In the genomic region with DNA sequence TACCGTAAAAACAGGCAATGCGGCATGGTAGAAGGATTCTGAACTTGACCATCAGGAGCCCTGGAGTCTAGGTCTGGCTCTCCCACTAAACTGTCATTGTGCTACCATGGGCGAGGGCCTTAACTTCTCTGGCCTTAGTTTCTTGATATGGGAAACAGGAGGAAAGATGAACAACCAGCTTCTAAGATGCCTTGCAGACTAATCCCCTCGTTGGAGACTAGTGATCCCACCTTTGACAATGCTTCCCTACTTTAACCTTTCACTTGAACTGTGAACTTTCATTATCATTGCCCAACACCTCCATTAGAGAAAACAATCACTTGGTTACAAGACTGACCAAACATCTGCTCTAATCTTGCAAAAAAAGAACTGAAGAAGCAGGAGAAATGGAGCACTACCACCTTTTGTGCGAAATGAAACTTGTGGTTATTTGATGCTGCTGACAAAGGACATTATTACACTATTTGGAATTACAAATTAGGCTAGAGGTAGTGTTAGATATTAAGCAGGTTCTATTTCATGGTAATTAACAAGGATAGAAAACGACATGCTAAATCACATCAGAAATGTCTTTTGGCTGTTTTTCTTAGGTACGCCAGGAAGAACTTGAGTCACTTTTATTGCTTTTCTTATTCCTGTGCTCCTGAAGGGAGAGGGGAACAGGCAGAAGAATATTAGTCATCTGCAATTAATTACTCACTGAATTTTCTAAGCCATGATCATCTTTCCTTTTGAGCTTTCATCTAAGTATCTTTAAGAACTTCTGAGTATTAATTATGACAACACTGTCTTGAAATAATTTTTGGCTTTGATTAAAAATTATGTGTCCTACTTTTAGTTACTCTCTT, we compare ENCODE assay signal across 8 cellular contexts. TPM values are rescaled to one million over a fixed set of nuclear protein-coding genes. Genes with fewer than 3 reads are reported as not detected.
DNase-seq lines count a peak whose midpoint lies in the region; TF ChIP-seq lines count a peak whose summit lies in the region.

No MANE protein-coding gene starts in this region.

- peaks cover 61% of the 10 kb centered on the region for H3K4me1 Mint-ChIP-seq in activated naive CD4-positive, alpha-beta T cell treated with anti-CD3 and anti-CD28 coated beads, Interleukin-2, amount 10 ng/mL, durations not matched to agents 7 days and 5 days

- no peak for DNase-seq in activated naive CD4-positive, alpha-beta T cell treated with anti-CD3 and anti-CD28 coated beads, Interleukin-2, amount 10 ng/mL, durations not matched to agents 7 days and 5 days
- no peak for DNase-seq in activated naive CD4-positive, alpha-beta T cell (lab: John Stamatoyannopoulos, UW)
- DNase-seq in SK-N-SH (no peak), fibroblast of pulmonary artery (ENCODE audit: low read depth) (peak; percentile 42), tibial nerve (ENCODE audit: low spot score in 2 of 2) (no peak), UCSD-AML1 (lab: John Stamatoyannopoulos, UW; ENCODE audit: unreplicated experiment) (no peak), T1000 (lab: John Stamatoyannopoulos, UW) (no peak)
- no peak for DNase-seq in activated CD4-positive, alpha-beta T cell treated with anti-CD3 and anti-CD28 coated beads for 1 hour

- H3K9me3 Mint-ChIP-seq in activated naive CD4-positive, alpha-beta T cell treated with anti-CD3 and anti-CD28 coated beads, Interleukin-2, amount 10 ng/mL, durations not matched to agents 7 days and 5 days, result no peaks in the 10 kb centered on the region

- H2AFZ ChIP-seq in SK-N-SH (ENCODE audit: low read depth), result 0 out of 2 replicates have a peak overlapping the region, but pooled peaks have one; percentile 52

- TF ChIP-seq CTCF in SK-N-SH (IDR thresholded peaks at IDR 0.05) (no peak), fibroblast of pulmonary artery (IDR thresholded peaks at IDR 0.05; ENCODE audit: low read length, missing control alignments) (no peak), tibial nerve (IDR thresholded peaks at IDR 0.05) (no peak)

- H3K9me3 ChIP-seq in SK-N-SH (no peaks in the 10 kb centered on the region), tibial nerve (no peaks in the 10 kb centered on the region)

- peak overlapping the region; percentile 55 for H3K4me3 Mint-ChIP-seq in activated naive CD4-positive, alpha-beta T cell treated with anti-CD3 and anti-CD28 coated beads, Interleukin-2, amount 10 ng/mL, durations not matched to agents 7 days and 5 days

- H3K27me3 Mint-ChIP-seq in activated naive CD4-positive, alpha-beta T cell treated with anti-CD3 and anti-CD28 coated beads, Interleukin-2, amount 10 ng/mL, durations not matched to agents 7 days and 5 days, result no peaks in the 10 kb centered on the region

- no peak for TF ChIP-seq RAD21 in SK-N-SH (IDR thresholded peaks at IDR 0.05; ENCODE audit: low read length)

- peaks cover 69% of the 10 kb centered on the region for H3F3A ChIP-seq in SK-N-SH (replicated peaks; ENCODE audit: insufficient read depth)

- peak overlapping the region; percentile 54 for H3K9ac ChIP-seq in SK-N-SH

- H3K4me1 ChIP-seq in SK-N-SH (ENCODE audit: control insufficient read depth in 1 of 2, insufficient read depth in 2 of 2, low read depth in 1 of 2, low read length in 1 of 2), result peaks cover 0 to 66% of the 10 kb centered on the region in 2 experiments; a peak in 3 of 4 replicates
- peaks cover 0 to 52% (median 14%) of the 10 kb centered on the region in 4 donors for H3K4me1 ChIP-seq in tibial nerve

- TF ChIP-seq EP300 in SK-N-SH (IDR thresholded peaks at IDR 0.05; ENCODE audit: borderline replicate concordance in 1 of 2, low read depth in 1 of 2, low read length in 1 of 2) (peak in 1 of 2 experiments; percentile 29; a peak in 2 of 4 replicates), tibial nerve (IDR thresholded peaks at IDR 0.05) (no peak)

- no peaks in the 10 kb centered on the region for H3K79me2 ChIP-seq in SK-N-SH (ENCODE audit: insufficient read depth)

- H3K4me2 ChIP-seq in SK-N-SH, result peak overlapping the region; percentile 67

- peak overlapping the region; percentile 78 to 96 for H3K27ac ChIP-seq in SK-N-SH (ENCODE audit: low read depth in 2 of 2, low read length in 1 of 2)
- peak overlapping the region in 3 of 4 donors; percentile 8 to 70 (median 40) for H3K27ac ChIP-seq in tibial nerve

- peaks cover 1% of the 10 kb centered on the region for H3K36me3 Mint-ChIP-seq in activated naive CD4-positive, alpha-beta T cell treated with anti-CD3 and anti-CD28 coated beads, Interleukin-2, amount 10 ng/mL, durations not matched to agents 7 days and 5 days

- no peaks in the 10 kb centered on the region for H4K20me1 ChIP-seq in SK-N-SH (ENCODE audit: insufficient read depth)

- peak overlapping the region; percentile 93 for H3K27ac Mint-ChIP-seq in activated naive CD4-positive, alpha-beta T cell treated with anti-CD3 and anti-CD28 coated beads, Interleukin-2, amount 10 ng/mL, durations not matched to agents 7 days and 5 days

- TF ChIP-seq POLR2A in tibial nerve (IDR thresholded peaks at IDR 0.05), result no peak

- POLR2A ChIA-PET in SK-N-SH (lab: Yijun Ruan, JAX), result no interaction called here

- H3K36me3 ChIP-seq in SK-N-SH (replicated peaks in 1 of 2; ENCODE audit: control insufficient read depth in 1 of 2, insufficient read depth in 2 of 2, low read length in 1 of 2) (no peaks in the 10 kb centered on the region), tibial nerve (no peaks in the 10 kb centered on the region)

- H3K27me3 ChIP-seq in SK-N-SH (ENCODE audit: insufficient read depth) (no peaks in the 10 kb centered on the region), tibial nerve (no peaks in the 10 kb centered on the region)

- CTCF ChIA-PET in activated naive CD4-positive, alpha-beta T cell treated with anti-CD3 and anti-CD28 coated beads, Interleukin-2, amount 10 ng/mL, durations not matched to agents 7 days and 5 days (lab: Charles Lee), result interaction anchor here (1.2 to 2.8 kb wide), 8 partner anchors 10 to 272 kb away, joined by 3 to 12 read pairs (median 6); no protein-coding TSS in a partner anchor
- CTCF ChIA-PET in SK-N-SH (lab: Yijun Ruan, JAX), result interaction anchor here (1.1 to 1.6 kb wide), 3 partner anchors 16 to 151 kb away, joined by 3 to 12 read pairs (median 4); no protein-coding TSS in a partner anchor

- H3K4me3 ChIP-seq in SK-N-SH (ENCODE audit: low read depth in 2 of 2, low read length in 1 of 2) (peak overlapping the region in 1 of 2 experiments; percentile 15; a peak in 3 of 4 replicates), fibroblast of pulmonary artery (replicated peaks; ENCODE audit: low read depth, low read length) (no peak overlapping the region), tibial nerve (no peak overlapping the region)

- H3K9me2 ChIP-seq in SK-N-SH, result no peaks in the 10 kb centered on the region

- 42% methylated on average over 7 of the region's 7 CpGs for WGBS in SK-N-SH (ENCODE audit: low lambda C conversion rate)
- WGBS in tibial nerve, 2 donors, result 74 to 78% methylated on average over 7 of the region's 7 CpGs

TF ChIP-seq in SK-N-SH, 30 proteins besides CTCF, POLR2A, EP300 and RAD21 (continues in another document):
- TF ChIP-seq, protein P1, sequence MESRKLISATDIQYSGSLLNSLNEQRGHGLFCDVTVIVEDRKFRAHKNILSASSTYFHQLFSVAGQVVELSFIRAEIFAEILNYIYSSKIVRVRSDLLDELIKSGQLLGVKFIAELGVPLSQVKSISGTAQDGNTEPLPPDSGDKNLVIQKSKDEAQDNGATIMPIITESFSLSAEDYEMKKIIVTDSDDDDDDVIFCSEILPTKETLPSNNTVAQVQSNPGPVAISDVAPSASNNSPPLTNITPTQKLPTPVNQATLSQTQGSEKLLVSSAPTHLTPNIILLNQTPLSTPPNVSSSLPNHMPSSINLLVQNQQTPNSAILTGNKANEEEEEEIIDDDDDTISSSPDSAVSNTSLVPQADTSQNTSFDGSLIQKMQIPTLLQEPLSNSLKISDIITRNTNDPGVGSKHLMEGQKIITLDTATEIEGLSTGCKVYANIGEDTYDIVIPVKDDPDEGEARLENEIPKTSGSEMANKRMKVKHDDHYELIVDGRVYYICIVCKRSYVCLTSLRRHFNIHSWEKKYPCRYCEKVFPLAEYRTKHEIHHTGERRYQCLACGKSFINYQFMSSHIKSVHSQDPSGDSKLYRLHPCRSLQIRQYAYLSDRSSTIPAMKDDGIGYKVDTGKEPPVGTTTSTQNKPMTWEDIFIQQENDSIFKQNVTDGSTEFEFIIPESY (IDR thresholded peaks at IDR 0.05; ENCODE audit: borderline replicate concordance, low read depth), result no peak
- TF ChIP-seq MEF2A (IDR thresholded peaks at IDR 0.05; ENCODE audit: borderline replicate concordance, low read depth), result no peak
- TF ChIP-seq, protein P2, sequence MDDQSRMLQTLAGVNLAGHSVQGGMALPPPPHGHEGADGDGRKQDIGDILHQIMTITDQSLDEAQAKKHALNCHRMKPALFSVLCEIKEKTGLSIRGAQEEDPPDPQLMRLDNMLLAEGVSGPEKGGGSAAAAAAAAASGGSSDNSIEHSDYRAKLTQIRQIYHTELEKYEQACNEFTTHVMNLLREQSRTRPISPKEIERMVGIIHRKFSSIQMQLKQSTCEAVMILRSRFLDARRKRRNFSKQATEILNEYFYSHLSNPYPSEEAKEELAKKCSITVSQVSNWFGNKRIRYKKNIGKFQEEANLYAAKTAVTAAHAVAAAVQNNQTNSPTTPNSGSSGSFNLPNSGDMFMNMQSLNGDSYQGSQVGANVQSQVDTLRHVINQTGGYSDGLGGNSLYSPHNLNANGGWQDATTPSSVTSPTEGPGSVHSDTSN (IDR thresholded peaks at IDR 0.05), result peak; percentile 85
- TF ChIP-seq SMC3 (IDR thresholded peaks at IDR 0.05; ENCODE audit: low read depth, low read length), result no peak
- TF ChIP-seq, protein P3, sequence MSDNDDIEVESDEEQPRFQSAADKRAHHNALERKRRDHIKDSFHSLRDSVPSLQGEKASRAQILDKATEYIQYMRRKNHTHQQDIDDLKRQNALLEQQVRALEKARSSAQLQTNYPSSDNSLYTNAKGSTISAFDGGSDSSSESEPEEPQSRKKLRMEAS (IDR thresholded peaks at IDR 0.05; ENCODE audit: low read depth), result no peak
- peak; percentile 66; the same call in 1 of the 2 replicates for TF ChIP-seq FOXM1 (IDR thresholded peaks at IDR 0.05; ENCODE audit: low read depth)
- no peak for TF ChIP-seq IRF3 (IDR thresholded peaks at IDR 0.05; ENCODE audit: low read depth, low read length)
- no peak for TF ChIP-seq RFX5 (IDR thresholded peaks at IDR 0.05; ENCODE audit: low read length)

RNA-seq across cellular contexts. Expression of gene ARHGAP18, which starts 39.1 kb away (rescaled TPM):
- 25.0 and 32.8 TPM in 2 replicates for polyA plus RNA-seq in SK-N-SH (2012; rRNA removed)
- polyA plus RNA-seq in SK-N-SH (2012; cell fraction: cytosol; rRNA removed), result 38.9 and 45.2 TPM in 2 replicates
- 10.2 and 20.0 TPM in 2 replicates for polyA plus RNA-seq in SK-N-SH (2012; cell fraction: nucleus; rRNA removed)
- 10 to 100 TPM in 3 of 4 donors, 1 to 10 TPM in 1; 9.6 to 16.8 (median 13.9) TPM for total RNA-seq in tibial nerve
